ENCODE assay signal across 8 cellular contexts in genomic region chr19:52961981-52962380, GRCh38. TPM values are rescaled to one million over a fixed set of nuclear protein-coding genes. Genes with fewer than 3 reads are reported as not detected.
DNase-seq lines count a peak whose midpoint lies in the region; ATAC-seq, FAIRE-seq and TF ChIP-seq lines count a peak whose summit lies in the region.

No MANE protein-coding gene starts in this region.

- no peak overlapping the region; the same call in 1 of the 2 replicates for H3K27ac ChIP-seq in SJSA1

- 0 out of 2 replicates have a peak, but pooled peaks cover 3% of the 10 kb centered on the region for H3K4me1 ChIP-seq in SJSA1 (replicated peaks)

- H3K4me3 ChIP-seq in SJSA1 (peak overlapping the region; percentile 55), fibroblast of the aortic adventitia (ENCODE audit: low read depth, low read length) (peak overlapping the region; percentile 80), retinal pigment epithelial cell (ENCODE audit: low read length) (peak overlapping the region; percentile 84)

- ATAC-seq in HG03565 (IDR thresholded peaks at IDR 0.05; ENCODE audit: unreplicated experiment) (no peak), GM18519 (IDR thresholded peaks at IDR 0.05; ENCODE audit: low FRiP score, unreplicated experiment) (no peak)

- TF ChIP-seq POLR2A in GM12892 (IDR thresholded peaks at IDR 0.05; ENCODE audit: low read depth, low read length): no peak

- H3K36me3 ChIP-seq in SJSA1: peaks cover 22% of the 10 kb centered on the region

- FAIRE-seq in GM12892 (lab: Jason Lieb, UNC): peak; percentile 9

- H3K9me3 ChIP-seq in SJSA1 (replicated peaks): no peaks in the 10 kb centered on the region; the same call in 1 of the 2 replicates

- no peaks in the 10 kb centered on the region for H3K27me3 ChIP-seq in SJSA1 (replicated peaks)

- DNase-seq in GM12892 (ENCODE audit: insufficient read length) (no peak), SJSA1 (ENCODE audit: low read depth in 1 of 2, low spot score in 2 of 2) (no peak), fibroblast of the aortic adventitia (ENCODE audit: low read depth) (no peak), retinal pigment epithelial cell (ENCODE audit: low read depth) (no peak), NCI-H2196 (lab: John Stamatoyannopoulos, UW; ENCODE audit: unreplicated experiment) (no peak), NCI-H2196 treated with DMSO at 0.1 percent for 48 hours (lab: John Stamatoyannopoulos, UW; ENCODE audit: unreplicated experiment) (no peak)

- TF ChIP-seq CTCF in fibroblast of the aortic adventitia (IDR thresholded peaks at IDR 0.05; ENCODE audit: insufficient read depth, low read length): no peak
- no peak for TF ChIP-seq CTCF in retinal pigment epithelial cell (conservative IDR thresholded peaks at IDR 0.05; ENCODE audit: low read depth, low read length)

RNA-seq across cellular contexts. Expression of gene ZNF816, which starts 0.7 kb away (rescaled TPM):
- polyA plus RNA-seq in GM12892 (2012; ENCODE audit: missing spikeins): 7.0 TPM
- 9.5 and 16.3 TPM in 2 replicates for total RNA-seq in SJSA1 (2014; rRNA removed; shearing (Covaris generic))
- total RNA-seq in fibroblast of the aortic adventitia (ENCODE audit: low replicate concordance): 4.1 and 7.4 TPM in 2 replicates

RNA-seq across cellular contexts. Expression of gene ZNF888, which starts 38.8 kb away (rescaled TPM):
- polyA plus RNA-seq in GM12892 (2012; ENCODE audit: missing spikeins): 1.8 TPM
- total RNA-seq in SJSA1 (2014; rRNA removed; shearing (Covaris generic)): 2.4 and 6.9 TPM in 2 replicates
- total RNA-seq in fibroblast of the aortic adventitia (ENCODE audit: low replicate concordance): 0.82 and 4.7 TPM in 2 replicates

RNA-seq across cellular contexts. Expression of gene ERVV-1, which starts 51.7 kb away (rescaled TPM):
- not detected for polyA plus RNA-seq in GM12892 (2012; ENCODE audit: missing spikeins)
- total RNA-seq in SJSA1 (2014; rRNA removed; shearing (Covaris generic)): not detected in 2 replicates
- not detected in 2 replicates for total RNA-seq in fibroblast of the aortic adventitia (ENCODE audit: low replicate concordance)
